Comparison of ENCODE assay signal across 12 cellular contexts in genomic region chr6:134517863-134518262, GRCh38.
DNase-seq lines count a peak whose midpoint lies in the region; ATAC-seq, FAIRE-seq and TF ChIP-seq lines count a peak whose summit lies in the region.
"Had no signal": no experiment of that assay in that cellular context is flagged by ENCODE, and none has a peak within 500 bp of the region (broad histone marks: within the 10 kb centered on the region; RNA-seq: fewer than 3 reads in every experiment).

No MANE protein-coding gene starts in this region.

- no peaks in the 10 kb centered on the region for H3K27me3 ChIP-seq in BLaER1 treated with 17β-estradiol and CSF1 and Interleukin-3, amounts not matched to agents 10 nM and 100 nM

- peak overlapping the region; percentile 74 to 87 (median 81) for H3K27ac ChIP-seq in BLaER1 treated with 17β-estradiol and CSF1 and Interleukin-3, amounts not matched to agents 10 nM and 100 nM

- no peak for TF ChIP-seq POLR2A in NB4 (IDR thresholded peaks at IDR 0.05; ENCODE audit: extremely low read depth, insufficient read length)

- intact Hi-C loops in dendritic cell treated with granulocyte-macrophage colony-stimulating factor and Interleukin-4, amounts not matched to agents 40 ng/mL and 50 ng/mL, for 4 days (cut with micrococcal nuclease): loop anchor here (10.0 kb wide), 2 partner anchors 127 to 343 kb away; no protein-coding TSS in a partner anchor

- peaks cover 72 to 86% (median 82%) of the 10 kb centered on the region in 10 experiments for H3K4me1 ChIP-seq in BLaER1 treated with 17β-estradiol and CSF1 and Interleukin-3, amounts not matched to agents 10 nM and 100 nM

- H3K4me2 ChIP-seq in BLaER1 treated with 17β-estradiol and CSF1 and Interleukin-3, amounts not matched to agents 10 nM and 100 nM: peak overlapping the region; percentile 72 to 95 (median 84)

- no peaks in the 10 kb centered on the region for H4K20me1 ChIP-seq in BLaER1 treated with 17β-estradiol and CSF1 and Interleukin-3, amounts not matched to agents 10 nM and 100 nM

- no peaks in the 10 kb centered on the region for H3K36me3 Mint-ChIP-seq in dendritic cell treated with granulocyte-macrophage colony-stimulating factor and Interleukin-4, amounts not matched to agents 40 ng/mL and 50 ng/mL, for 4 days (ENCODE audit: low read depth)
- no peaks in the 10 kb centered on the region for H3K36me3 Mint-ChIP-seq in nephron (ENCODE audit: low read depth)
- H3K36me3 Mint-ChIP-seq: CD4-positive, CD25-positive, alpha-beta regulatory T cell had no signal

- no peaks in the 10 kb centered on the region for H3K27me3 Mint-ChIP-seq in dendritic cell treated with granulocyte-macrophage colony-stimulating factor and Interleukin-4, amounts not matched to agents 40 ng/mL and 50 ng/mL, for 4 days
- no peaks in the 10 kb centered on the region for H3K27me3 Mint-ChIP-seq in nephron (ENCODE audit: low read depth)
- H3K27me3 Mint-ChIP-seq: CD4-positive, CD25-positive, alpha-beta regulatory T cell had no signal

- no peak for ATAC-seq in GM19397 (IDR thresholded peaks at IDR 0.05; ENCODE audit: unreplicated experiment)

- peak overlapping the region; percentile 8 to 58 (median 40); a peak in 12 of 20 replicates for H3K4me3 ChIP-seq in BLaER1 treated with 17β-estradiol and CSF1 and Interleukin-3, amounts not matched to agents 10 nM and 100 nM
- H3K4me3 ChIP-seq in NB4 (ENCODE audit: low read depth, low read length): peak overlapping the region; percentile 71

- TF ChIP-seq CTCF in NB4 (IDR thresholded peaks at IDR 0.05; ENCODE audit: low read depth, low read length) (no peak), nephron (IDR thresholded peaks at IDR 0.05; ENCODE audit: unreplicated experiment in 3 of 3) (no peak), D721Med (IDR thresholded peaks at IDR 0.05; ENCODE audit: insufficient read depth, missing control alignments) (no peak)

- no peaks in the 10 kb centered on the region for H3K9me3 ChIP-seq in BLaER1 treated with 17β-estradiol and CSF1 and Interleukin-3, amounts not matched to agents 10 nM and 100 nM (replicated peaks in 1 of 11)

- no peaks in the 10 kb centered on the region for H3K36me3 ChIP-seq in BLaER1 treated with 17β-estradiol and CSF1 and Interleukin-3, amounts not matched to agents 10 nM and 100 nM

- H3K9ac ChIP-seq in BLaER1 treated with 17β-estradiol and CSF1 and Interleukin-3, amounts not matched to agents 10 nM and 100 nM: peak overlapping the region; percentile 59 to 80 (median 73)

- FAIRE-seq in D721Med (lab: Jason Lieb, UNC): no peak
- FAIRE-seq: bronchial epithelial cell, RCC 7860 had no signal

- peaks cover 39% of the 10 kb centered on the region for H3K4me1 Mint-ChIP-seq in dendritic cell treated with granulocyte-macrophage colony-stimulating factor and Interleukin-4, amounts not matched to agents 40 ng/mL and 50 ng/mL, for 4 days (ENCODE audit: low read depth)
- peaks cover 54% of the 10 kb centered on the region for H3K4me1 Mint-ChIP-seq in nephron

- no peaks in the 10 kb centered on the region for H3K9me3 Mint-ChIP-seq in dendritic cell treated with granulocyte-macrophage colony-stimulating factor and Interleukin-4, amounts not matched to agents 40 ng/mL and 50 ng/mL, for 4 days
- no peaks in the 10 kb centered on the region for H3K9me3 Mint-ChIP-seq in nephron
- H3K9me3 Mint-ChIP-seq: CD4-positive, CD25-positive, alpha-beta regulatory T cell had no signal

- H3K27ac Mint-ChIP-seq in dendritic cell treated with granulocyte-macrophage colony-stimulating factor and Interleukin-4, amounts not matched to agents 40 ng/mL and 50 ng/mL, for 4 days: peak overlapping the region; percentile 79
- H3K27ac Mint-ChIP-seq in nephron: peak overlapping the region; percentile 9 to 69 (median 58)

- no peak overlapping the region for H3K4me3 Mint-ChIP-seq in dendritic cell treated with granulocyte-macrophage colony-stimulating factor and Interleukin-4, amounts not matched to agents 40 ng/mL and 50 ng/mL, for 4 days
- peak overlapping the region in 2 of 3 experiments; percentile 1 to 10 for H3K4me3 Mint-ChIP-seq in nephron
- H3K4me3 Mint-ChIP-seq: CD4-positive, CD25-positive, alpha-beta regulatory T cell had no signal

- DNase-seq in NB4 (ENCODE audit: low read depth) (peak; percentile 76), ureter (ENCODE audit: low spot score) (no peak), EL (no peak), D721Med (ENCODE audit: insufficient read length, low spot score) (no peak)
- DNase-seq: CD4-positive, CD25-positive, alpha-beta regulatory T cell; KG1 had no signal
